19 cellular contexts compared by ENCODE assay signal in genomic region chr12:107635139-107635538, GRCh38. TPM values are rescaled to one million over a fixed set of nuclear protein-coding genes. Genes with fewer than 3 reads are reported as not detected.
DNase-seq lines count a peak whose midpoint lies in the region; ATAC-seq and TF ChIP-seq lines count a peak whose summit lies in the region.
"Had no signal": no experiment of that assay in that cellular context is flagged by ENCODE, and none has a peak within 500 bp of the region (broad histone marks: within the 10 kb centered on the region; RNA-seq: fewer than 3 reads in every experiment).

No MANE protein-coding gene starts in this region.

- TF ChIP-seq POLR2A in ovary (IDR thresholded peaks at IDR 0.05) = no peak

- H3K27ac ChIP-seq in epithelial cell of prostate = peak overlapping the region; percentile 29
- peak overlapping the region; percentile 49 for H3K27ac ChIP-seq in mesodermal cell (ENCODE audit: low read depth, low read length, severe bottlenecking)
- no peak overlapping the region for H3K27ac ChIP-seq in ovary
- H3K27ac ChIP-seq: C4-2B had no signal

- ATAC-seq in GM18870 (IDR thresholded peaks at IDR 0.05; ENCODE audit: unreplicated experiment) = no peak
- ATAC-seq: activated CD4-positive, CD25-positive, alpha-beta regulatory T cell treated with anti-CD3 and anti-CD28 coated beads, Interleukin-2, amount 50 U/mL, for 24 hours had no signal

- no peaks in the 10 kb centered on the region for H3K36me3 ChIP-seq in NT2/D1 (ENCODE audit: insufficient read depth, insufficient read length, low read length)
- H3K36me3 ChIP-seq in mesodermal cell (ENCODE audit: control insufficient read depth, insufficient read depth, low read length) = no peaks in the 10 kb centered on the region
- H3K36me3 ChIP-seq in ovary = no peaks in the 10 kb centered on the region
- H3K36me3 ChIP-seq: MG63 had no signal

- peak; percentile 40 for DNase-seq in ELR (ENCODE audit: low read depth)
- DNase-seq in NT2/D1 (ENCODE audit: low read depth, low spot score) = peak; percentile 64
- DNase-seq in epithelial cell of prostate (ENCODE audit: low read depth, low spot score) = no peak
- DNase-seq in ovary = no peak
- no peak for DNase-seq in hypothalamus (lab: John Stamatoyannopoulos, UW)
- DNase-seq in ecto neural progenitor cell (ENCODE audit: low spot score) = no peak
- DNase-seq: activated naive CD8-positive, alpha-beta T cell treated with anti-CD3 and anti-CD28 coated beads, Interleukin-2, amount 10 ng/mL, durations not matched to agents 7 days and 5 days; head of caudate nucleus; MG63; NCI-H187 treated with DMSO at 0.1 percent for 48 hours; NCI-H446 treated with DMSO at 0.1 percent for 48 hours; RPMI8226; SK-N-SH; stimulated activated CD8-positive, alpha-beta memory T cell treated with anti-CD3 and anti-CD28 coated beads, Interleukin-4, amount 100 ng/mL, for 48 hours; T-helper 9 cell had no signal

- 42% methylated on average over 2 of the region's 8 CpGs; no CpG with 5 or more reads in 1 of the 2 experiments for WGBS in mesodermal cell (ENCODE audit: insufficient coverage in 2 of 2), 2 experiments
- 10 to 21% (median 14%) methylated on average over 8 of the region's 8 CpGs for WGBS in ovary, 3 donors

- no peak for TF ChIP-seq CTCF in ovary (IDR thresholded peaks at IDR 0.05)

- H3K27me3 ChIP-seq in NT2/D1 (ENCODE audit: insufficient read depth, insufficient read length) (no peaks in the 10 kb centered on the region), ovary (no peaks in the 10 kb centered on the region)
- H3K27me3 ChIP-seq: MG63 had no signal

- intact Hi-C loops in ovary (cut with DNase I) = no loop called here

- peak overlapping the region; percentile 33 for H3K9ac ChIP-seq in NT2/D1 (ENCODE audit: insufficient read length, low read depth)
- H3K9ac ChIP-seq: SK-N-SH had no signal

- 0 out of 2 replicates have a peak, but pooled peaks cover 3% of the 10 kb centered on the region for H3K9me3 ChIP-seq in NT2/D1 (ENCODE audit: insufficient read depth, low read length)
- no peaks in the 10 kb centered on the region for H3K9me3 ChIP-seq in mesodermal cell (ENCODE audit: control insufficient read depth, low read length)
- no peaks in the 10 kb centered on the region for H3K9me3 ChIP-seq in ovary
- H3K9me3 ChIP-seq: MG63, SK-N-SH had no signal

- H3K4me3 ChIP-seq in NT2/D1 (ENCODE audit: insufficient read length, low read depth) (no peak overlapping the region), mesodermal cell (ENCODE audit: extremely low read depth, insufficient read depth, low read length, poor library complexity, severe bottlenecking) (no peak overlapping the region), ovary (no peak overlapping the region)
- H3K4me3 ChIP-seq: MG63 had no signal

- no peak for TF ChIP-seq EP300 in ovary (IDR thresholded peaks at IDR 0.05)

- H3K4me1 ChIP-seq in NT2/D1 (ENCODE audit: insufficient read depth, insufficient read length) = peaks cover 2% of the 10 kb centered on the region
- peaks cover 8% of the 10 kb centered on the region for H3K4me1 ChIP-seq in mesodermal cell (ENCODE audit: control insufficient read depth, insufficient read depth, low read length, poor library complexity, severe bottlenecking)
- H3K4me1 ChIP-seq in ovary (ENCODE audit: insufficient read depth) = no peaks in the 10 kb centered on the region

RNA-seq across cellular contexts. Expression of gene PWP1, which starts 50.5 kb away (rescaled TPM):
- polyA plus RNA-seq in mesodermal cell (2013, experiment 1 of 2) = 50.5 TPM
- polyA plus RNA-seq in mesodermal cell (2013, experiment 2 of 2) = 55.6 TPM
- total RNA-seq in ovary = 10 to 100 TPM; 30.1 to 86.7 (median 34.4) TPM
- 10 to 100 TPM; 33.7 to 52.7 TPM for polyA plus RNA-seq in ovary

Comparison
In these comparisons a context has a peak if more than half of its experiments do, and no peak if none do; other contexts are left out.
1. DNase-seq: peak in ELR (single experiment) and NT2/D1 (single experiment); none in epithelial cell of prostate (single experiment), ovary (0 of 5), hypothalamus (0 of 51) and ecto neural progenitor cell (single experiment).
2. H3K27ac ChIP-seq: peak in epithelial cell of prostate (single experiment) and mesodermal cell (single experiment); none in ovary (0 of 2).